25 cellular contexts compared by ENCODE assay signal in genomic region chr3:65433480-65433879, GRCh38.
"Had no signal": no experiment of that assay in that cellular context is flagged by ENCODE, and none has a peak within 500 bp of the region (broad histone marks: within the 10 kb centered on the region; RNA-seq: fewer than 3 reads in every experiment).

No MANE protein-coding gene starts in this region.

- H3K4me1 ChIP-seq: foreskin keratinocyte, gastroesophageal sphincter, lower lobe of right lung, right lobe of liver, tibial nerve had no signal

- H3K4me3 ChIP-seq: dorsolateral prefrontal cortex, gastroesophageal sphincter, heart left ventricle, hepatocyte, left ventricle myocardium inferior, lower lobe of right lung, ovary, right lobe of liver, thoracic aorta, tibial nerve, upper lobe of left lung had no signal

- ATAC-seq: esophagus mucosa, foreskin keratinocyte, gastroesophageal sphincter, heart left ventricle, left cardiac atrium, lower lobe of right lung, natural killer cell, right lobe of liver had no signal

- H3K27ac ChIP-seq: dorsolateral prefrontal cortex, epithelial cell of prostate, foreskin keratinocyte, gastroesophageal sphincter, heart left ventricle, hepatocyte, left ventricle myocardium inferior, lower lobe of right lung, ovary, right lobe of liver, thoracic aorta, tibial nerve, upper lobe of left lung had no signal

- H3K27me3 ChIP-seq: dorsolateral prefrontal cortex, foreskin keratinocyte, gastroesophageal sphincter, heart left ventricle, hepatocyte, ovary, right lobe of liver, tibial nerve, upper lobe of left lung had no signal

- H3K36me3 ChIP-seq: ovary, thoracic aorta had no signal

- H3K9me3 ChIP-seq: gastroesophageal sphincter, heart left ventricle, left ventricle myocardium inferior, lower lobe of right lung, ovary, right lobe of liver, thoracic aorta, tibial nerve, upper lobe of left lung had no signal

- DNase-seq: cortex of kidney; dorsolateral prefrontal cortex; effector CD4-positive, alpha-beta T cell; foreskin keratinocyte; heart left ventricle; left cardiac atrium; left ventricle myocardium inferior; lower lobe of right lung; natural killer cell; occipital lobe; ovary; posterior cingulate gyrus; retina; right lobe of liver; small intestine; stimulated activated CD4-positive, alpha-beta T cell treated with anti-CD3 and anti-CD28 coated beads, Interleukin-15, amount 100 ng/mL, for 24 hours; stimulated activated CD4-positive, alpha-beta T cell treated with anti-CD3 and anti-CD28 coated beads, Interleukin-2, amount 100 ng/mL, for 48 hours; stimulated activated naive B cell treated with anti-CD40 and anti-IgM and Interleukin-4, amounts not matched to agents 10 μg/mL and 1 μg/mL and 100 μg/mL, for 72 hours; upper lobe of left lung had no signal

- H3K4me2 ChIP-seq: hepatocyte had no signal
